ENCODE assay signal across 10 cellular contexts in genomic region chr5:2748841-2749513, GRCh38. TPM values are rescaled to one million over a fixed set of nuclear protein-coding genes. Genes with fewer than 3 reads are reported as not detected.
DNase-seq lines count a peak whose midpoint lies in the region; ATAC-seq lines count a peak whose summit lies in the region.
"Had no signal": no experiment of that assay in that cellular context is flagged by ENCODE, and none has a peak within 500 bp of the region (broad histone marks: within the 10 kb centered on the region; RNA-seq: fewer than 3 reads in every experiment).

No MANE protein-coding gene starts in this region.

- intact Hi-C loops in posterior vena cava (cut with DNase I), result no loop called here

- POLR2A ChIA-PET in activated naive CD8-positive, alpha-beta T cell treated with anti-CD3 and anti-CD28 coated beads, Interleukin-2, amount 10 ng/mL, durations not matched to agents 7 days and 5 days (lab: Charles Lee), result no interaction called here

- H3K27ac ChIP-seq in HUES48 (ENCODE audit: low read depth, low read length), result no peak overlapping the region
- H3K27ac ChIP-seq in mesendoderm (ENCODE audit: low read depth, low read length), result no peak overlapping the region
- H3K27ac ChIP-seq: right lobe of liver had no signal

- no peak overlapping the region for H4K5ac ChIP-seq in mesendoderm (ENCODE audit: low read length)

- H3K79me1 ChIP-seq in mesendoderm (ENCODE audit: low read length), result no peaks in the 10 kb centered on the region

- DNase-seq in activated naive CD8-positive, alpha-beta T cell treated with anti-CD3 and anti-CD28 coated beads, Interleukin-2, amount 10 ng/mL, durations not matched to agents 7 days and 5 days, result no peak
- DNase-seq in posterior vena cava (ENCODE audit: low spot score) (peak; percentile 68), mesendoderm (no peak)
- DNase-seq: amniotic stem cell; effector CD8-positive, alpha-beta T cell; right lobe of liver had no signal

- H3K27me3 Mint-ChIP-seq in activated naive CD8-positive, alpha-beta T cell treated with anti-CD3 and anti-CD28 coated beads, Interleukin-2, amount 10 ng/mL, durations not matched to agents 7 days and 5 days, result peaks cover 60% of the 10 kb centered on the region

- no peak overlapping the region for H2BK120ac ChIP-seq in mesendoderm (ENCODE audit: low read depth, low read length)

- H3K23ac ChIP-seq in mesendoderm (ENCODE audit: low read length), result no peak overlapping the region

- H3K9me3 Mint-ChIP-seq in activated naive CD8-positive, alpha-beta T cell treated with anti-CD3 and anti-CD28 coated beads, Interleukin-2, amount 10 ng/mL, durations not matched to agents 7 days and 5 days, result peaks cover 5% of the 10 kb centered on the region

- H3K36me3 Mint-ChIP-seq in activated naive CD8-positive, alpha-beta T cell treated with anti-CD3 and anti-CD28 coated beads, Interleukin-2, amount 10 ng/mL, durations not matched to agents 7 days and 5 days, result peaks cover 6% of the 10 kb centered on the region

- H3K4ac ChIP-seq in mesendoderm (ENCODE audit: low read depth, low read length), result no peak overlapping the region

- H3K27me3 ChIP-seq in HUES48 (ENCODE audit: control insufficient read depth, insufficient read depth, low read length), result peaks cover 42% of the 10 kb centered on the region
- H3K27me3 ChIP-seq in mesendoderm (ENCODE audit: insufficient read depth, low read length, poor library complexity), result peaks cover 29% of the 10 kb centered on the region

- H2BK5ac ChIP-seq in mesendoderm (ENCODE audit: low read length), result no peak overlapping the region

- no peak overlapping the region for H3K56ac ChIP-seq in mesendoderm (ENCODE audit: low read length)

- H3K18ac ChIP-seq in mesendoderm (ENCODE audit: low read length), result no peak overlapping the region

- peaks cover 28% of the 10 kb centered on the region for H3K4me1 ChIP-seq in HUES48 (ENCODE audit: control insufficient read depth, insufficient read depth, low read length)
- no peaks in the 10 kb centered on the region for H3K4me1 ChIP-seq in mesendoderm (ENCODE audit: control insufficient read depth, low read depth, low read length)

- WGBS in mesendoderm (ENCODE audit: extremely low coverage, insufficient coverage, low lambda C conversion rate), result no CpG with 5 or more reads among the region's 74 CpGs

- peak overlapping the region; percentile 97; the same call in 1 of the 2 replicates for H3K9ac ChIP-seq in HUES48 (ENCODE audit: low read depth, low read length)
- no peak overlapping the region for H3K9ac ChIP-seq in mesendoderm (ENCODE audit: low read length)

- H3K36me3 ChIP-seq in HUES48 (ENCODE audit: control insufficient read depth, insufficient read depth, low read length) (peaks cover 52% of the 10 kb centered on the region), mesendoderm (ENCODE audit: control insufficient read depth, insufficient read depth, low read length) (no peaks in the 10 kb centered on the region)
- H3K36me3 ChIP-seq: right lobe of liver had no signal

- H3K4me1 Mint-ChIP-seq in activated naive CD8-positive, alpha-beta T cell treated with anti-CD3 and anti-CD28 coated beads, Interleukin-2, amount 10 ng/mL, durations not matched to agents 7 days and 5 days, result peaks cover 5% of the 10 kb centered on the region

- no peak overlapping the region for H2BK15ac ChIP-seq in mesendoderm (replicated peaks; ENCODE audit: low read depth)

- peak overlapping the region; percentile 94 for H3K4me3 ChIP-seq in HUES48 (ENCODE audit: low read depth, low read length)
- peak overlapping the region; percentile 80 for H3K4me3 ChIP-seq in iPS-11a (ENCODE audit: low read depth, low read length)
- no peak overlapping the region for H3K4me3 ChIP-seq in mesendoderm (ENCODE audit: low read length)
- H3K4me3 ChIP-seq: right lobe of liver had no signal

- no peak overlapping the region for H4K8ac ChIP-seq in mesendoderm (ENCODE audit: low read depth, low read length)

- no peak for ATAC-seq in activated naive CD8-positive, alpha-beta T cell treated with anti-CD3 and anti-CD28 coated beads, Interleukin-2, amount 10 ng/mL, durations not matched to agents 7 days and 5 days (ENCODE audit: low read depth)
- ATAC-seq in GM19324 (IDR thresholded peaks at IDR 0.05; ENCODE audit: low FRiP score, unreplicated experiment), result no peak
- no peak for ATAC-seq in GM18502 (IDR thresholded peaks at IDR 0.05; ENCODE audit: poor library complexity, unreplicated experiment)
- ATAC-seq: right lobe of liver had no signal

- H3K79me2 ChIP-seq in mesendoderm (ENCODE audit: control insufficient read depth, insufficient read depth, low read length), result no peaks in the 10 kb centered on the region

- H2AK5ac ChIP-seq in mesendoderm (ENCODE audit: low read length), result no peak overlapping the region

- no peaks in the 10 kb centered on the region for H3K9me3 ChIP-seq in HUES48 (ENCODE audit: control insufficient read depth, insufficient read depth, low read length)
- H3K9me3 ChIP-seq: right lobe of liver had no signal

- H3K27ac Mint-ChIP-seq in activated naive CD8-positive, alpha-beta T cell treated with anti-CD3 and anti-CD28 coated beads, Interleukin-2, amount 10 ng/mL, durations not matched to agents 7 days and 5 days, result peak overlapping the region; percentile 86

- H3K4me2 ChIP-seq in mesendoderm (ENCODE audit: low read length), result no peak overlapping the region

- H3K4me3 Mint-ChIP-seq in activated naive CD8-positive, alpha-beta T cell treated with anti-CD3 and anti-CD28 coated beads, Interleukin-2, amount 10 ng/mL, durations not matched to agents 7 days and 5 days, result peak overlapping the region; percentile 35

RNA-seq across cellular contexts. Expression of gene IRX2, which starts 2.5 kb away (rescaled TPM):
- total RNA-seq in activated naive CD8-positive, alpha-beta T cell treated with anti-CD3 and anti-CD28 coated beads, Interleukin-2, amount 10 ng/mL, durations not matched to agents 7 days and 5 days, result not detected
- under 1 TPM; 0.19 to 0.38 TPM for total RNA-seq in posterior vena cava
- 9.4 TPM for polyA plus RNA-seq in mesendoderm (2013, experiment 1 of 2)
- polyA plus RNA-seq in mesendoderm (2013, experiment 2 of 2), result 10.5 TPM
- total RNA-seq: right lobe of liver had no signal
